ENCODE assay signal across 24 cellular contexts in genomic region chr1:96746440-96747223, GRCh38. TPM values are rescaled to one million over a fixed set of nuclear protein-coding genes. Genes with fewer than 3 reads are reported as not detected.
A peak's percentile ranks its signal among the peaks of the same experiment; 100 is the strongest.
DNase-seq lines count a peak whose midpoint lies in the region; ATAC-seq and TF ChIP-seq lines count a peak whose summit lies in the region.
"Had no signal": no experiment of that assay in that cellular context is flagged by ENCODE, and none has a peak within 500 bp of the region (broad histone marks: within the 10 kb centered on the region; RNA-seq: fewer than 3 reads in every experiment).

No MANE protein-coding gene starts in this region.

- peaks cover 19 to 79% (median 67%) of the 10 kb centered on the region in 7 donors for H3K4me1 Mint-ChIP-seq in naive thymus-derived CD4-positive, alpha-beta T cell
- H3K4me1 Mint-ChIP-seq in activated T-helper 1 cell treated with anti-CD3 and anti-CD28 coated beads, Interleukin-12 subunit alpha, Interleukin-12 subunit beta, Interleukin-2, Interleukin-4 antibody, amounts not matched to agents 30 ng/mL and 10 ng/mL and 1 ng/mL, durations not matched to agents 14 hours and 24 hours and 36 hours (ENCODE audit: low read depth) = peaks cover 12% of the 10 kb centered on the region

- H3K36me3 Mint-ChIP-seq in naive thymus-derived CD4-positive, alpha-beta T cell = peaks cover 0 to 38% (median 14%) of the 10 kb centered on the region in 5 donors
- peaks cover 12% of the 10 kb centered on the region for H3K36me3 Mint-ChIP-seq in activated T-helper 1 cell treated with anti-CD3 and anti-CD28 coated beads, Interleukin-12 subunit alpha, Interleukin-12 subunit beta, Interleukin-2, Interleukin-4 antibody, amounts not matched to agents 30 ng/mL and 10 ng/mL and 1 ng/mL, durations not matched to agents 14 hours and 24 hours and 36 hours (ENCODE audit: low read depth)

- H3K23ac ChIP-seq in IMR-90 (ENCODE audit: low read depth, low read length) = no peak overlapping the region

- peaks cover 43% of the 10 kb centered on the region for H4K20me1 ChIP-seq in IMR-90 (ENCODE audit: insufficient read depth, low read length)

- H3K9ac ChIP-seq in IMR-90 (ENCODE audit: low read depth, low read length) = no peak overlapping the region
- H3K9ac ChIP-seq: GM23248 had no signal

- H2BK20ac ChIP-seq in IMR-90 (ENCODE audit: low read depth, low read length) = no peak overlapping the region

- TF ChIP-seq CTCF in IMR-90 (conservative IDR thresholded peaks at IDR 0.05; ENCODE audit: low read depth, low read length) = no peak

- no peak overlapping the region for H2BK120ac ChIP-seq in IMR-90 (ENCODE audit: low read depth, low read length)

- H2AK5ac ChIP-seq in IMR-90 (ENCODE audit: low read depth, low read length) = no peak overlapping the region

- no peak for TF ChIP-seq RAD21 in IMR-90 (IDR thresholded peaks at IDR 0.05; ENCODE audit: low read length)

- peak; percentile 52 for ATAC-seq in Right ventricle myocardium superior (ENCODE audit: poor library complexity)
- no peak for ATAC-seq in left ventricle myocardium superior
- ATAC-seq in IMR-90 (ENCODE audit: low read depth) = no peak
- ATAC-seq in naive thymus-derived CD4-positive, alpha-beta T cell = no peak
- ATAC-seq: A549, GM12878 had no signal

- POLR2A ChIA-PET in IMR-90 (lab: Charles Lee; ENCODE audit: unreplicated experiment) = no interaction called here
- POLR2A ChIA-PET in naive thymus-derived CD4-positive, alpha-beta T cell (lab: Charles Lee) = no interaction called here

- H3K4me3 ChIP-seq in IMR-90 (ENCODE audit: insufficient read depth, low read depth, low read length) = no peak overlapping the region
- no peak overlapping the region for H3K4me3 ChIP-seq in naive thymus-derived CD4-positive, alpha-beta T cell (ENCODE audit: low read length)
- H3K4me3 ChIP-seq: A549, GM12878, GM23248, Peyer's patch, SJCRH30 had no signal

- no peaks in the 10 kb centered on the region; the same call in 1 of the 2 replicates for H3K4me1 ChIP-seq in IMR-90 (ENCODE audit: control insufficient read depth, insufficient read depth, low read length)
- H3K4me1 ChIP-seq in naive thymus-derived CD4-positive, alpha-beta T cell (ENCODE audit: control insufficient read depth in 2 of 2, insufficient read depth in 2 of 2, low read length in 2 of 2) = no peaks in the 10 kb centered on the region
- H3K4me1 ChIP-seq: A549, BE2C, Peyer's patch, SJCRH30 had no signal

- no peak for DNase-seq in Right ventricle myocardium superior
- DNase-seq in left ventricle myocardium superior = no peak
- no peak for DNase-seq in IMR-90
- no peak for DNase-seq in naive thymus-derived CD4-positive, alpha-beta T cell
- no peak for DNase-seq in activated T-helper 1 cell treated with anti-CD3 and anti-CD28 coated beads, Interleukin-12 subunit alpha, Interleukin-12 subunit beta, Interleukin-2, Interleukin-4 antibody, amounts not matched to agents 30 ng/mL and 10 ng/mL and 1 ng/mL, durations not matched to agents 14 hours and 24 hours and 36 hours (ENCODE audit: low spot score)
- DNase-seq in NCI-H446 treated with DMSO at 0.1 percent for 48 hours (lab: John Stamatoyannopoulos, UW) = no peak
- DNase-seq in anterior cingulate cortex (lab: John Stamatoyannopoulos, UW) = no peak
- DNase-seq: BE2C; CD4-positive, alpha-beta T cell; COR-L47; DMS79 treated with DMSO at 0.1 percent for 48 hours; GM23248; Kasumi-1; MM.1S; NCI-H1092 treated with DMSO at 0.1 percent for 48 hours; NCI-H1436 treated with DMSO at 0.1 percent for 48 hours; NCI-H2029; NCI-H2227 treated with DMSO at 0.1 percent for 48 hours; NCI-H524; NCI-H82; Peyer's patch; SJCRH30 had no signal

- peaks cover 7% of the 10 kb centered on the region for H3K36me3 ChIP-seq in IMR-90 (ENCODE audit: control insufficient read depth, insufficient read depth, low read length)
- no peaks in the 10 kb centered on the region for H3K36me3 ChIP-seq in naive thymus-derived CD4-positive, alpha-beta T cell (ENCODE audit: control insufficient read depth in 2 of 3, insufficient read depth in 3 of 3, low read length in 3 of 3)

- no peak overlapping the region for H2BK15ac ChIP-seq in IMR-90 (ENCODE audit: low read depth, low read length)

- H3K4ac ChIP-seq in IMR-90 (ENCODE audit: low read depth, low read length) = no peak overlapping the region

- H4K5ac ChIP-seq in IMR-90 (ENCODE audit: low read depth, low read length) = no peak overlapping the region

- H3K14ac ChIP-seq in IMR-90 (replicated peaks; ENCODE audit: low read depth, low read length) = no peak overlapping the region

- H2AK9ac ChIP-seq in IMR-90 (replicated peaks; ENCODE audit: low read depth, low read length, poor library complexity) = no peak overlapping the region

- H3K4me3 Mint-ChIP-seq in naive thymus-derived CD4-positive, alpha-beta T cell = peak overlapping the region in 6 of 10 donors; percentile 23 to 45 (median 26)
- H3K4me3 Mint-ChIP-seq in activated T-helper 1 cell treated with anti-CD3 and anti-CD28 coated beads, Interleukin-12 subunit alpha, Interleukin-12 subunit beta, Interleukin-2, Interleukin-4 antibody, amounts not matched to agents 30 ng/mL and 10 ng/mL and 1 ng/mL, durations not matched to agents 14 hours and 24 hours and 36 hours = no peak overlapping the region
- H3K4me3 Mint-ChIP-seq: CD4-positive, alpha-beta T cell had no signal

- H3K56ac ChIP-seq in IMR-90 (ENCODE audit: extremely low read depth, insufficient read depth, low read length) = no peak overlapping the region

- H4K91ac ChIP-seq in IMR-90 (ENCODE audit: insufficient read depth, low read depth, low read length) = no peak overlapping the region

- CTCF ChIA-PET in IMR-90 (lab: Yijun Ruan, JAX) = no interaction called here
- CTCF ChIA-PET in naive thymus-derived CD4-positive, alpha-beta T cell (lab: Charles Lee) = no interaction called here

- no peak overlapping the region for H3K27ac ChIP-seq in IMR-90 (ENCODE audit: insufficient read depth, low read length)
- H3K27ac ChIP-seq in naive thymus-derived CD4-positive, alpha-beta T cell (ENCODE audit: low read depth, low read length) = no peak overlapping the region
- H3K27ac ChIP-seq: A549, GM23248, Peyer's patch, SJCRH30 had no signal

- no peak overlapping the region for H4K8ac ChIP-seq in IMR-90 (ENCODE audit: low read depth in 2 of 2, low read length in 2 of 2)

- dilution Hi-C loops in IMR-90 (cut with HindIII; ENCODE audit: low sequenced_read_pairs, unreplicated experiment) = no loop called here

- H2AFZ ChIP-seq in IMR-90 (replicated peaks; ENCODE audit: low read length, poor library complexity) = no peak overlapping the region
- H2AFZ ChIP-seq: GM23248 had no signal

- H3K79me1 ChIP-seq in IMR-90 (ENCODE audit: low read depth in 1 of 2, low read length in 2 of 2) = peaks cover 2 to 38% of the 10 kb centered on the region in 2 experiments; a peak in 3 of 4 replicates

- H3K4me2 ChIP-seq in IMR-90 (ENCODE audit: low read depth, low read length) = no peak overlapping the region
- H3K4me2 ChIP-seq: A549 had no signal

- peaks cover 3% of the 10 kb centered on the region; the same call in 1 of the 2 replicates for H3K9me1 ChIP-seq in IMR-90 (ENCODE audit: insufficient read depth, low read length)

- peak overlapping the region; percentile 60 for H2BK5ac ChIP-seq in IMR-90 (ENCODE audit: low read depth, low read length, poor library complexity, severe bottlenecking)

- in situ Hi-C loops in IMR-90 (cut with MboI; ENCODE audit: low sequenced_read_pairs) = no loop called here

- no peaks in the 10 kb centered on the region for H3K27me3 Mint-ChIP-seq in naive thymus-derived CD4-positive, alpha-beta T cell
- H3K27me3 Mint-ChIP-seq in activated T-helper 1 cell treated with anti-CD3 and anti-CD28 coated beads, Interleukin-12 subunit alpha, Interleukin-12 subunit beta, Interleukin-2, Interleukin-4 antibody, amounts not matched to agents 30 ng/mL and 10 ng/mL and 1 ng/mL, durations not matched to agents 14 hours and 24 hours and 36 hours (ENCODE audit: insufficient read depth) = no peaks in the 10 kb centered on the region
- H3K27me3 Mint-ChIP-seq: CD4-positive, alpha-beta T cell had no signal

- H3K9me3 ChIP-seq in IMR-90 (ENCODE audit: control insufficient read depth, insufficient read depth, low read length) = no peaks in the 10 kb centered on the region
- no peaks in the 10 kb centered on the region for H3K9me3 ChIP-seq in naive thymus-derived CD4-positive, alpha-beta T cell (ENCODE audit: control insufficient read depth in 2 of 3, low read length in 3 of 3)
- H3K9me3 ChIP-seq: A549, BE2C, Peyer's patch, SJCRH30 had no signal

- H3K27me3 ChIP-seq in IMR-90 (ENCODE audit: control insufficient read depth, insufficient read depth, low read length) = no peaks in the 10 kb centered on the region
- no peaks in the 10 kb centered on the region for H3K27me3 ChIP-seq in naive thymus-derived CD4-positive, alpha-beta T cell (ENCODE audit: control insufficient read depth in 2 of 2, insufficient read depth in 2 of 2, low read length in 2 of 2)
- H3K27me3 ChIP-seq: BE2C, Peyer's patch, SJCRH30 had no signal

- H3K9me3 Mint-ChIP-seq in naive thymus-derived CD4-positive, alpha-beta T cell = no peaks in the 10 kb centered on the region
- H3K9me3 Mint-ChIP-seq in activated T-helper 1 cell treated with anti-CD3 and anti-CD28 coated beads, Interleukin-12 subunit alpha, Interleukin-12 subunit beta, Interleukin-2, Interleukin-4 antibody, amounts not matched to agents 30 ng/mL and 10 ng/mL and 1 ng/mL, durations not matched to agents 14 hours and 24 hours and 36 hours = no peaks in the 10 kb centered on the region
- H3K9me3 Mint-ChIP-seq: CD4-positive, alpha-beta T cell had no signal

- intact Hi-C loops in Right ventricle myocardium superior (cut with DNase I) = no loop called here
- intact Hi-C loops in left ventricle myocardium superior (cut with micrococcal nuclease) = no loop called here
- intact Hi-C loops in IMR-90 (cut with micrococcal nuclease) = no loop called here
- intact Hi-C loops in naive thymus-derived CD4-positive, alpha-beta T cell (cut with micrococcal nuclease) = no loop called here
- intact Hi-C loops in activated T-helper 1 cell treated with anti-CD3 and anti-CD28 coated beads, Interleukin-12 subunit alpha, Interleukin-12 subunit beta, Interleukin-2, Interleukin-4 antibody, amounts not matched to agents 30 ng/mL and 10 ng/mL and 1 ng/mL, durations not matched to agents 14 hours and 24 hours and 36 hours (cut with micrococcal nuclease) = no loop called here

- TF ChIP-seq POLR2A in IMR-90 (IDR thresholded peaks at IDR 0.05; ENCODE audit: low read depth, low read length) = no peak

- no peak overlapping the region for H3K18ac ChIP-seq in IMR-90 (ENCODE audit: low read depth, low read length)

- no peak overlapping the region for H3K27ac Mint-ChIP-seq in naive thymus-derived CD4-positive, alpha-beta T cell
- H3K27ac Mint-ChIP-seq in activated T-helper 1 cell treated with anti-CD3 and anti-CD28 coated beads, Interleukin-12 subunit alpha, Interleukin-12 subunit beta, Interleukin-2, Interleukin-4 antibody, amounts not matched to agents 30 ng/mL and 10 ng/mL and 1 ng/mL, durations not matched to agents 14 hours and 24 hours and 36 hours = no peak overlapping the region
- H3K27ac Mint-ChIP-seq: CD4-positive, alpha-beta T cell had no signal

- BruUV-seq in IMR-90 (replicated peaks; lab: Mats Ljungman, UMichigan) = no TSS peak

- WGBS in IMR-90 (ENCODE audit: extremely low coverage in 2 of 2, insufficient read length in 1 of 2), 2 experiments = 92% methylated on average over 2 of the region's 6 CpGs; no CpG with 5 or more reads in 1 of the 2 experiments

RNA-seq across cellular contexts. Expression of gene PTBP2, which starts 25.0 kb away (rescaled TPM):
- total RNA-seq in Right ventricle myocardium superior (14.0 TPM), left ventricle myocardium superior (12.4 TPM), IMR-90 (2012; rRNA removed) (37.8 and 38.6 TPM in 2 replicates)
- 6.2 and 9.7 TPM in 2 replicates for polyA plus RNA-seq in IMR-90 (2012; rRNA removed)
- 1.2 and 3.1 TPM in 2 replicates for polyA plus RNA-seq in IMR-90 (2012; cell fraction: cytosol; rRNA removed)
- polyA plus RNA-seq in IMR-90 (2012; cell fraction: nucleus; rRNA removed; ENCODE audit: low replicate concordance) = 5.4 and 55.5 TPM in 2 replicates
- 10 to 100 TPM; 14.9 to 32.6 (median 25.6) TPM for total RNA-seq in naive thymus-derived CD4-positive, alpha-beta T cell
- 1 to 10 TPM; 2.8 to 3.8 TPM for polyA plus RNA-seq in naive thymus-derived CD4-positive, alpha-beta T cell
- 17.7 and 19.7 TPM in 2 replicates for total RNA-seq in activated T-helper 1 cell treated with anti-CD3 and anti-CD28 coated beads, Interleukin-12 subunit alpha, Interleukin-12 subunit beta, Interleukin-2, Interleukin-4 antibody, amounts not matched to agents 30 ng/mL and 10 ng/mL and 1 ng/mL, durations not matched to agents 14 hours and 24 hours and 36 hours
